In the genomic region with DNA sequence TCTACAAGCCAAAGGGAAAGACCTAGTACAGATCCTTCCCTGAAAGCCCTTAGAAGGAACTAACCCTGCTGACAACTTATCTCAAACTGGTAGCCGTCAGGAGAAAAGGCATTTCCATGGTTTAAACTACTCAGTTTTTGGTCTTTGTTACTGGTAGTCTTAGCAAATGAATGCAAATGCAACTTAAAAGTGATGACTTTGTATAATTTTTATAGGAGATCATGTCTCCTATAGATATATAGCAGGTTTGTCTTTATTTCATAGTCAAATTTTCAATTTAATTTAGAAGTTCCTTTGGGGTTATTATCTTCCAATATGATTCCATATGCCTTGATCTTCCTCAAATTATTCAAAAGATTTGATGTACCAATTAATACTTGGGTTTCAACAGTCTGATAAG, we compare ENCODE assay signal across 8 cellular contexts.
"Had no signal": no experiment of that assay in that cellular context is flagged by ENCODE, and none has a peak within 500 bp of the region (broad histone marks: within the 10 kb centered on the region; RNA-seq: fewer than 3 reads in every experiment).

No MANE protein-coding gene starts in this region.

- ATAC-seq: GM12878 had no signal

- FAIRE-seq: G401.6, GM12878, GM12891, GM12892, GM18507, GM19239 had no signal

- H3K4me3 ChIP-seq: GM12878 had no signal

- DNase-seq: GDM1, GF-D8 had no signal
